In the genomic region with DNA sequence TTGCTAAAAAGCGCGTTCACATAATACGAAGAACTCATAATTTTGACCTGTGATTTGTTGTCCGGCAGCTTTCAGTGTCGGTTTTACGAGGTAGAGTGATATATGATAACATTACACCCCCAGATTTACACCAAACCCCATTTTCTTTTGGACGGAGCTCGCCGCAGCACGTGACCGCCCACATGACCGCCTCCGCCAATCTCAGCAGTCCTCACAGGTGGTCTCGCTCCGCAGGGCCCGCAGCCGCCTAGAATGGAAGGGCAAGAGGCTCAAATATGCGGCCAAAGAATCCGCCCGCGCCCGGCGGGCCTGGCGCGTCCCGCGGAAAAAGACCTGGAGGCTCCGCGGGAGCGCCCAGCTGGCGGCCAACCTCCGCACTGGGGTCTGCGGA, we compare ENCODE assay signal across 8 cellular contexts. TPM values are rescaled to one million over a fixed set of nuclear protein-coding genes. Genes with fewer than 3 reads are reported as not detected.
DNase-seq lines count a peak whose midpoint lies in the region; ATAC-seq and TF ChIP-seq lines count a peak whose summit lies in the region.

A gene (minus strand): TSS at position 168 of the 391 bp plus-strand sequence. CDS start 130 bp downstream, at position 38.

- H3K4me1 Mint-ChIP-seq in activated naive CD8-positive, alpha-beta T cell treated with anti-CD3 and anti-CD28 coated beads for 36 hours: peaks cover 41% of the 10 kb centered on the region

- H3K27ac ChIP-seq in DND-41 (ENCODE audit: low read length): peak within 1 kb of the TSS; percentile 91
- H3K27ac ChIP-seq in lower lobe of right lung: peak within 1 kb of the TSS; percentile 81
- peak within 1 kb of the TSS; percentile 88 for H3K27ac ChIP-seq in urinary bladder (ENCODE audit: low read depth)

- H3K4me3 ChIP-seq in DND-41 (ENCODE audit: low read depth in 1 of 2, low read length in 2 of 2) (peak within 1 kb of the TSS; percentile 46 to 70), LNCaP clone FGC (ENCODE audit: low read depth, low read length) (peak within 1 kb of the TSS; percentile 28), lower lobe of right lung (peak within 1 kb of the TSS; percentile 60), urinary bladder (ENCODE audit: low read depth, low read length) (peak within 1 kb of the TSS; percentile 62)

- ATAC-seq in DND-41 (ENCODE audit: insufficient read depth, low read depth) (peak; percentile 72), lower lobe of right lung (peak in 1 of 2 donors; percentile 14), GM21367 (IDR thresholded peaks at IDR 0.05; ENCODE audit: unreplicated experiment) (no peak)

- peaks cover 94% of the 10 kb centered on the region for H3K27me3 Mint-ChIP-seq in activated naive CD8-positive, alpha-beta T cell treated with anti-CD3 and anti-CD28 coated beads for 36 hours

- H3K4me1 ChIP-seq in DND-41 (ENCODE audit: insufficient read depth, low read length) (peaks cover 36% of the 10 kb centered on the region), lower lobe of right lung (peaks cover 56% of the 10 kb centered on the region), urinary bladder (ENCODE audit: insufficient read depth) (no peaks in the 10 kb centered on the region)

- no peaks in the 10 kb centered on the region for H4K20me1 ChIP-seq in DND-41 (ENCODE audit: insufficient read depth, low read length)

- H3K36me3 ChIP-seq in DND-41 (ENCODE audit: insufficient read depth, low read length) (no peaks in the 10 kb centered on the region), lower lobe of right lung (no peaks in the 10 kb centered on the region), urinary bladder (ENCODE audit: insufficient read depth) (no peaks in the 10 kb centered on the region)

- H3K4me2 ChIP-seq in DND-41 (ENCODE audit: insufficient read depth, low read length): peak within 1 kb of the TSS; percentile 74

- peak within 1 kb of the TSS; percentile 86 for H3K9ac ChIP-seq in DND-41 (ENCODE audit: low read depth, low read length)

- H3K9me3 Mint-ChIP-seq in activated naive CD8-positive, alpha-beta T cell treated with anti-CD3 and anti-CD28 coated beads for 36 hours: no peaks in the 10 kb centered on the region

- H2AFZ ChIP-seq in DND-41 (ENCODE audit: low read depth, low read length): peak within 1 kb of the TSS; percentile 92

- no peaks in the 10 kb centered on the region for H3K9me3 ChIP-seq in DND-41 (ENCODE audit: insufficient read depth, low read length, severe bottlenecking)
- H3K9me3 ChIP-seq in lower lobe of right lung: no peaks in the 10 kb centered on the region

- peak within 1 kb of the TSS; percentile 76 for H3K27ac Mint-ChIP-seq in activated naive CD8-positive, alpha-beta T cell treated with anti-CD3 and anti-CD28 coated beads for 36 hours

- TF ChIP-seq CTCF in DND-41 (IDR thresholded peaks at IDR 0.05; ENCODE audit: borderline replicate concordance, extremely low read depth, low read length, poor library complexity, severe bottlenecking) (no peak), LNCaP clone FGC (IDR thresholded peaks at IDR 0.05; ENCODE audit: control insufficient read depth, extremely low read depth, insufficient read depth) (no peak), lower lobe of right lung (IDR thresholded peaks at IDR 0.05) (no peak)

- DNase-seq in DND-41: peak; percentile 76
- no peak for DNase-seq in LNCaP clone FGC (ENCODE audit: low read depth)
- DNase-seq in activated naive CD8-positive, alpha-beta T cell treated with anti-CD3 and anti-CD28 coated beads for 36 hours: no peak
- DNase-seq in lower lobe of right lung: no peak
- no peak for DNase-seq in SIG-M5 treated with dmso at 0.1 percent for 504 hours (lab: John Stamatoyannopoulos, UW; ENCODE audit: unreplicated experiment)
- no peak for DNase-seq in Kasumi-1 (lab: John Stamatoyannopoulos, UW)

- peak within 1 kb of the TSS; percentile 47 for H3K4me3 Mint-ChIP-seq in activated naive CD8-positive, alpha-beta T cell treated with anti-CD3 and anti-CD28 coated beads for 36 hours

- peaks cover 9% of the 10 kb centered on the region for H3K79me2 ChIP-seq in DND-41 (ENCODE audit: insufficient read depth, low read length)

- peaks cover 2% of the 10 kb centered on the region for H3K36me3 Mint-ChIP-seq in activated naive CD8-positive, alpha-beta T cell treated with anti-CD3 and anti-CD28 coated beads for 36 hours

- H3K27me3 ChIP-seq in DND-41 (ENCODE audit: insufficient read depth, low read length, poor library complexity) (no peaks in the 10 kb centered on the region), lower lobe of right lung (ENCODE audit: low read depth) (peaks cover 95% of the 10 kb centered on the region)

- under 1% methylated on average over 33 of the region's 33 CpGs for WGBS in urinary bladder

- intact Hi-C loops in lower lobe of right lung (cut with DNase I): loop anchor here (10.0 kb wide), 1 partner anchor 782 kb away; no protein-coding TSS in a partner anchor

RNA-seq across cellular contexts. Expression of the gene that starts here (rescaled TPM):
- total RNA-seq in activated naive CD8-positive, alpha-beta T cell treated with anti-CD3 and anti-CD28 coated beads for 36 hours: not detected
- 2.2 TPM for total RNA-seq in lower lobe of right lung
- 3.7 TPM for total RNA-seq in urinary bladder
- 14.2 TPM for polyA plus RNA-seq in urinary bladder
